Comparison of ENCODE assay signal across 2 cellular contexts in the genomic region with DNA sequence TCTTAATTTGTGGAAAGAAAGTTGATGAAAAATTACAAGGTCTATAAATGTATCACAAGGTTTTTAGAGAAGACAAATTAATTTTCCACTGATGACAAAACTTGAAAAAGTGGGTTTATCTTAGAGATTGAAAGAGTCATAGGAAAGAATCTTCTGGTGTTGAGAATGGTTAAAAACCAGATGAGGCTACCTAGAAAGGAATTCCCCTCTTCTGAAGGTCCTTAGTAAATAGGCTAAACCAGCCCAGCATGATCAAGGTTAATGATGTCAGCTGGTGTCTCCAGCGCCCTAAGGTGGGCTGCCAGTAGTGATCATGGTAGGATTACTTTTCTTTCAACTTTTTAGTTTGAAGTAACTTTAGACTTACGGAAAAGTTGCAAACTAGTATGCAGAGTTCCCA.
TF ChIP-seq lines count a peak whose summit lies in the region.

No MANE protein-coding gene starts in this region.

TF ChIP-seq in IMR-90, 13 proteins besides CTCF, POLR2A, EP300 and RAD21:
- TF ChIP-seq RCOR1 (IDR thresholded peaks at IDR 0.05; ENCODE audit: insufficient replicate concordance, low read length) (no peak), MXI1 (IDR thresholded peaks at IDR 0.05; ENCODE audit: borderline replicate concordance, low read depth, low read length) (no peak), CHD1 (IDR thresholded peaks at IDR 0.05; ENCODE audit: low read depth, low read length) (no peak), SMC3 (IDR thresholded peaks at IDR 0.05; ENCODE audit: low read depth, low read length) (no peak), MAFK (IDR thresholded peaks at IDR 0.05; ENCODE audit: low read depth, low read length) (no peak), NFE2L2 (IDR thresholded peaks at IDR 0.05; ENCODE audit: low read depth, low read length) (no peak), CEBPB (IDR thresholded peaks at IDR 0.05; ENCODE audit: low read depth, low read length) (no peak), BHLHE40 (IDR thresholded peaks at IDR 0.05; ENCODE audit: low read depth, low read length) (no peak), FOS (IDR thresholded peaks at IDR 0.05; ENCODE audit: low read depth, low read length) (no peak), MAZ (IDR thresholded peaks at IDR 0.05; ENCODE audit: borderline replicate concordance, low read depth, low read length) (no peak)
- TF ChIP-seq, protein P1, sequence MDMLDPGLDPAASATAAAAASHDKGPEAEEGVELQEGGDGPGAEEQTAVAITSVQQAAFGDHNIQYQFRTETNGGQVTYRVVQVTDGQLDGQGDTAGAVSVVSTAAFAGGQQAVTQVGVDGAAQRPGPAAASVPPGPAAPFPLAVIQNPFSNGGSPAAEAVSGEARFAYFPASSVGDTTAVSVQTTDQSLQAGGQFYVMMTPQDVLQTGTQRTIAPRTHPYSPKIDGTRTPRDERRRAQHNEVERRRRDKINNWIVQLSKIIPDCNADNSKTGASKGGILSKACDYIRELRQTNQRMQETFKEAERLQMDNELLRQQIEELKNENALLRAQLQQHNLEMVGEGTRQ (IDR thresholded peaks at IDR 0.05; ENCODE audit: low read depth, low read length) = no peak
- TF ChIP-seq, protein P2, sequence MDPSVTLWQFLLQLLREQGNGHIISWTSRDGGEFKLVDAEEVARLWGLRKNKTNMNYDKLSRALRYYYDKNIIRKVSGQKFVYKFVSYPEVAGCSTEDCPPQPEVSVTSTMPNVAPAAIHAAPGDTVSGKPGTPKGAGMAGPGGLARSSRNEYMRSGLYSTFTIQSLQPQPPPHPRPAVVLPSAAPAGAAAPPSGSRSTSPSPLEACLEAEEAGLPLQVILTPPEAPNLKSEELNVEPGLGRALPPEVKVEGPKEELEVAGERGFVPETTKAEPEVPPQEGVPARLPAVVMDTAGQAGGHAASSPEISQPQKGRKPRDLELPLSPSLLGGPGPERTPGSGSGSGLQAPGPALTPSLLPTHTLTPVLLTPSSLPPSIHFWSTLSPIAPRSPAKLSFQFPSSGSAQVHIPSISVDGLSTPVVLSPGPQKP (IDR thresholded peaks at IDR 0.05; ENCODE audit: borderline replicate concordance, low read depth, low read length) = no peak
TF ChIP-seq in IMR-90: peak in this region for 0.

TF ChIP-seq in GM12878, 131 proteins besides CTCF, POLR2A, EP300 and RAD21:
- no peak for TF ChIP-seq PML (IDR thresholded peaks at IDR 0.05; ENCODE audit: low read length)
- no peak for TF ChIP-seq MEF2A (IDR thresholded peaks at IDR 0.05; ENCODE audit: insufficient read depth, low read depth, low read length)
- no peak for TF ChIP-seq KAT2A (conservative IDR thresholded peaks at IDR 0.05; ENCODE audit: control insufficient read depth, low read depth, low read length)
